16 cellular contexts compared by ENCODE assay signal in the genomic region with DNA sequence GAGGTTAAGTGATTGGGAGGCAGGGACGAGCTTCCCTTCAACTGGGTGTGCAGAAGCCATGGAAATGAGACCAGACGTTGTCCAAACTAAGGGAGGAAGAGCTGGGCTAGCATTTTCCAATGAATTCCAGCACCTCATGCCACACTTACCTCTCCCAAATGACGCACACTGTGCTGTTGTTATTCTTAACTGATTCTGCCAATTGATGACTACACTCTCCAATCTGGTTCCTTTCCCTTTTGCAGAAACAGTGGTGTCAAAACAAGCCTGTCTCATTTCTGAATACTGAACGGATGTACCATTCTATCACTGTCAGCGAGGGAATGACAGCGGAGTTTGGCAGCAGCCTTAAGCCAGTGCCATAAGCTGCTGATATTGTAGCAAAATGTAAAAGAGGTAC.
DNase-seq lines count a peak whose midpoint lies in the region; ATAC-seq and TF ChIP-seq lines count a peak whose summit lies in the region.
"Had no signal": no experiment of that assay in that cellular context is flagged by ENCODE, and none has a peak within 500 bp of the region (broad histone marks: within the 10 kb centered on the region; RNA-seq: fewer than 3 reads in every experiment).

No MANE protein-coding gene starts in this region.

- H3K27ac Mint-ChIP-seq in nephron, result peak overlapping the region; percentile 84 to 93 (median 85)
- H3K27ac Mint-ChIP-seq: CD4-positive, CD25-positive, alpha-beta regulatory T cell; CD8-positive, alpha-beta memory T cell had no signal

- H3K4me1 Mint-ChIP-seq in nephron, result peaks cover 38% of the 10 kb centered on the region
- H3K4me1 Mint-ChIP-seq: CD4-positive, CD25-positive, alpha-beta regulatory T cell had no signal

- no peak overlapping the region for H3K4me3 ChIP-seq in aorta (ENCODE audit: low read length in 2 of 2)
- H3K4me3 ChIP-seq: HAP-1 had no signal

- no peaks in the 10 kb centered on the region for H3K36me3 Mint-ChIP-seq in nephron (ENCODE audit: low read depth)
- H3K36me3 Mint-ChIP-seq: CD4-positive, CD25-positive, alpha-beta regulatory T cell had no signal

- H3K9me3 Mint-ChIP-seq in nephron, result peaks cover 5% of the 10 kb centered on the region
- H3K9me3 Mint-ChIP-seq: CD8-positive, alpha-beta memory T cell had no signal

- DNase-seq in Ammon's horn (ENCODE audit: low spot score) (peak; percentile 56), dermis microvascular lymphatic vessel endothelial cell (ENCODE audit: low read depth in 2 of 2) (peak; percentile 56 to 95), aorta (no peak), DMS153 (lab: John Stamatoyannopoulos, UW) (no peak), NCI-H524 treated with DMSO at 0.1 percent for 48 hours (lab: John Stamatoyannopoulos, UW) (no peak)
- DNase-seq: 8988T; BE2C; C1 segment of cervical spinal cord; CD4-positive, CD25-positive, alpha-beta regulatory T cell; CD8-positive, alpha-beta memory T cell; COR-L47; DMS 273 treated with DMSO at 0.1 percent for 48 hours had no signal

- ATAC-seq in aorta (ENCODE audit: low FRiP score), result peak; percentile 52
- no peak for ATAC-seq in GM21515 (IDR thresholded peaks at IDR 0.05; ENCODE audit: unreplicated experiment)

- TF ChIP-seq CTCF in nephron (IDR thresholded peaks at IDR 0.05; ENCODE audit: unreplicated experiment in 3 of 3), result no peak

- H3K27me3 Mint-ChIP-seq in nephron (ENCODE audit: low read depth), result peaks cover 7% of the 10 kb centered on the region
- H3K27me3 Mint-ChIP-seq: CD8-positive, alpha-beta memory T cell had no signal

- H3K36me3 ChIP-seq in aorta (ENCODE audit: control insufficient read depth in 1 of 2, insufficient read depth in 2 of 2, low read length in 1 of 2), result no peaks in the 10 kb centered on the region
- H3K36me3 ChIP-seq: BE2C, HAP-1 had no signal

- WGBS in aorta, 2 donors, result 32 to 60% methylated on average over 6 of the region's 6 CpGs

- no peaks in the 10 kb centered on the region for H3K9me3 ChIP-seq in aorta (ENCODE audit: control insufficient read depth, low read length)
- H3K9me3 ChIP-seq: BE2C, HAP-1 had no signal

- no peak overlapping the region for H3K27ac ChIP-seq in aorta (ENCODE audit: low read depth in 1 of 2, low read length in 2 of 2)
- H3K27ac ChIP-seq: HL-60 had no signal

- no peaks in the 10 kb centered on the region for H3K27me3 ChIP-seq in aorta (ENCODE audit: control insufficient read depth in 1 of 2, insufficient read depth in 2 of 2, low read length in 1 of 2)
- H3K27me3 ChIP-seq: BE2C had no signal

- H3K4me1 ChIP-seq in aorta (ENCODE audit: control insufficient read depth in 1 of 2, insufficient read depth in 2 of 2, low read length in 2 of 2), result peaks cover 0 to 2% of the 10 kb centered on the region in 2 donors
- H3K4me1 ChIP-seq: BE2C, HAP-1 had no signal

- intact Hi-C loops in aorta (cut with DNase I), result no loop called here

- H3K4me3 Mint-ChIP-seq in nephron, result peak overlapping the region in 1 of 3 experiments; percentile 14
- H3K4me3 Mint-ChIP-seq: CD4-positive, CD25-positive, alpha-beta regulatory T cell; CD8-positive, alpha-beta memory T cell had no signal

Comparison
In these comparisons a context has a peak if more than half of its experiments do, and no peak if none do; other contexts are left out.
1. DNase-seq: peak in Ammon's horn (single experiment) and dermis microvascular lymphatic vessel endothelial cell (2 of 2); none in aorta (0 of 2), DMS153 (single experiment) and NCI-H524 treated with DMSO at 0.1 percent for 48 hours (single experiment).